Comparison of ENCODE assay signal across 8 cellular contexts in the genomic region with DNA sequence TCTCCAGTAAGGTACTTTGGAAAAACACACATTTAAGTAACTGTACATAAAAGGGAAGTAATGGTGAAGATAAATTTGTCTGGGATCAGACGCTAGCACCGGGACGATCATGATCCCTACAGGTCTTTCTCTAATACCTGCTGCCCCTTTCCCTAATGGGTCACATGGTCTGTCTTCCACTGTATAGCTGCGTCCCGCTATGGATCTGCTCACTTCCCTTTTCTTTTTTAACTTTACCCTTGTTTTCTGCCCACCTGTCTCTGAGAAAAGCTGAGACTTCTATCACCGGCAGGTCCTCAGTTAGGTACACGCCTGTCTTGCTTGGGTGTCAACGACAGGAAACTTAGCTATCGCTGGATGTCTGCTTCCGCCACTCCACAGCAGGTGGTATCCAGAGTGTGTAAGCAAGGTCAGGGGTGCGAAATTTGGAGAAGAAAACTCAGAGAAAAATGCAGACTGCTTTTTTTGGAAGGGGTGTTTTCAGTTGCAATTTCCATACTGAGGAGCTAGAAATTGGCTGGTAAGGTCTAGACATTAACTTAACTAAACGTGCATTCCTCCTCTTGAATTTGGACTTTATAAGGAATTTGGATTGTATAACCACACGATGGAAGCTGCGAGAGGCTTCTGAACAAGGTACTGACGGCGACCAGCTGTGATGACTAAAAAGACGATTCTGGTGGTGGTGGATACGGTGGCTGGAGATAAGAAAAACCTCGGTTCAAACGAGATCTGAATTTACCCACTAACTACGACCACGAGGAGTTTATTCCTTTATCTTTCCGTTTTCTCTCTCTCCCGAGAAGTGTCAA. TPM values are rescaled to one million over a fixed set of nuclear protein-coding genes. Genes with fewer than 3 reads are reported as not detected.
DNase-seq lines count a peak whose midpoint lies in the region; ATAC-seq, FAIRE-seq and TF ChIP-seq lines count a peak whose summit lies in the region.

No MANE protein-coding gene starts in this region.

- POLR2A ChIA-PET in Caco-2 (lab: Charles Lee) = interaction anchor here (0.6 to 0.7 kb wide), 2 partner anchors 33 to 368 kb away, joined by 3 to 5 read pairs; no protein-coding TSS in a partner anchor

- H3K4me1 Mint-ChIP-seq in Caco-2 (ENCODE audit: low read depth, unreplicated experiment) = peaks cover 12% of the 10 kb centered on the region
- H3K4me1 Mint-ChIP-seq in stimulated activated naive CD8-positive, alpha-beta T cell treated with anti-CD3 and anti-CD28 coated beads, Interleukin-15, Interleukin-2, amounts not matched to agents 100 ng/mL and 50 ng/mL, for 24 hours (ENCODE audit: low read depth) = peaks cover 20% of the 10 kb centered on the region

- intact Hi-C loops in Caco-2 (cut with micrococcal nuclease; ENCODE audit: unreplicated experiment) (no loop called here), adrenal gland (cut with DNase I) (no loop called here)

- TF ChIP-seq CTCF in Caco-2 (IDR thresholded peaks at IDR 0.05; ENCODE audit: insufficient read depth in 1 of 2, low read depth in 1 of 2, low read length in 1 of 2, severe bottlenecking in 1 of 2, unreplicated experiment in 1 of 2) (no peak), adrenal gland (IDR thresholded peaks at IDR 0.05) (no peak), keratinocyte (optimal IDR thresholded peaks at IDR 0.05 in 1 of 3, IDR thresholded peaks at IDR 0.05 in 1 of 3, conservative IDR thresholded peaks at IDR 0.05 in 1 of 3; ENCODE audit: extremely low read depth in 1 of 3, insufficient read depth in 2 of 3, low read length in 3 of 3) (no peak)

- H3K27me3 Mint-ChIP-seq in Caco-2 (ENCODE audit: insufficient read depth, unreplicated experiment) = no peaks in the 10 kb centered on the region
- no peaks in the 10 kb centered on the region for H3K27me3 Mint-ChIP-seq in stimulated activated naive CD8-positive, alpha-beta T cell treated with anti-CD3 and anti-CD28 coated beads, Interleukin-15, Interleukin-2, amounts not matched to agents 100 ng/mL and 50 ng/mL, for 24 hours

- H3K36me3 ChIP-seq in Caco-2 (ENCODE audit: control insufficient read depth, insufficient read depth, low read length) (no peaks in the 10 kb centered on the region), adrenal gland (replicated peaks in 1 of 2) (no peaks in the 10 kb centered on the region), keratinocyte (ENCODE audit: control insufficient read depth in 2 of 2, extremely low read depth in 1 of 2, insufficient read depth in 2 of 2, low read length in 2 of 2) (no peaks in the 10 kb centered on the region)

- H3K9me3 Mint-ChIP-seq in Caco-2 (ENCODE audit: unreplicated experiment) = no peaks in the 10 kb centered on the region
- no peaks in the 10 kb centered on the region for H3K9me3 Mint-ChIP-seq in stimulated activated naive CD8-positive, alpha-beta T cell treated with anti-CD3 and anti-CD28 coated beads, Interleukin-15, Interleukin-2, amounts not matched to agents 100 ng/mL and 50 ng/mL, for 24 hours

- H3K36me3 Mint-ChIP-seq in Caco-2 (ENCODE audit: insufficient read depth, unreplicated experiment) = peaks cover 6% of the 10 kb centered on the region
- H3K36me3 Mint-ChIP-seq in stimulated activated naive CD8-positive, alpha-beta T cell treated with anti-CD3 and anti-CD28 coated beads, Interleukin-15, Interleukin-2, amounts not matched to agents 100 ng/mL and 50 ng/mL, for 24 hours (ENCODE audit: low read depth) = peaks cover 3% of the 10 kb centered on the region

- no peak for TF ChIP-seq POLR2A in adrenal gland (IDR thresholded peaks at IDR 0.05)

- H3K27me3 ChIP-seq in Caco-2 (replicated peaks; ENCODE audit: control insufficient read depth, insufficient read depth, low read length) = no peaks in the 10 kb centered on the region
- H3K27me3 ChIP-seq in adrenal gland = no peaks in the 10 kb centered on the region
- H3K27me3 ChIP-seq in keratinocyte (ENCODE audit: control insufficient read depth, extremely low read depth, insufficient read depth, low read length) = no peaks in the 10 kb centered on the region

- BruUV-seq in Caco-2 (replicated peaks; lab: Mats Ljungman, UMichigan) = TSS peak; percentile 77

- no peak overlapping the region for H3K4me3 Mint-ChIP-seq in Caco-2 (ENCODE audit: unreplicated experiment)
- H3K4me3 Mint-ChIP-seq in stimulated activated naive CD8-positive, alpha-beta T cell treated with anti-CD3 and anti-CD28 coated beads, Interleukin-15, Interleukin-2, amounts not matched to agents 100 ng/mL and 50 ng/mL, for 24 hours = peak overlapping the region; percentile 92

- H3K9me3 ChIP-seq in Caco-2 (no peaks in the 10 kb centered on the region), adrenal gland (replicated peaks in 1 of 3) (no peaks in the 10 kb centered on the region), keratinocyte (ENCODE audit: control insufficient read depth, low read depth, low read length) (no peaks in the 10 kb centered on the region)

- H3K9ac ChIP-seq in keratinocyte (ENCODE audit: control insufficient read depth, extremely low read depth, insufficient read depth, low read length) = peak overlapping the region; percentile 79

- H3K4me2 ChIP-seq in keratinocyte (ENCODE audit: control insufficient read depth, extremely low read depth, insufficient read depth, low read depth, low read length) = peak overlapping the region; percentile 80

- FAIRE-seq in keratinocyte (lab: Jason Lieb, UNC) = no peak

- H3K27ac ChIP-seq in adrenal gland (peak overlapping the region in 4 of 5 donors; percentile 94 to 100 (median 98)), keratinocyte (ENCODE audit: control insufficient read depth, insufficient read depth, low read length) (peak overlapping the region; percentile 86)

- DNase-seq in Caco-2 = peak in 1 of 2 experiments; percentile 9
- peak; percentile 64 for DNase-seq in NCI-H748 (lab: John Stamatoyannopoulos, UW; ENCODE audit: unreplicated experiment)
- peak in 2 of 7 donors; percentile 6 to 18 for DNase-seq in adrenal gland
- DNase-seq in keratinocyte (ENCODE audit: low read depth, low spot score) = no peak
- DNase-seq in NK-92 treated with Interleukin-12 subunit alpha and Interleukin-12 subunit beta, amount 100 ng/mL, for 24 hours (lab: John Stamatoyannopoulos, UW) = no peak
- DNase-seq in ureter (ENCODE audit: low spot score) = no peak

- H3K4me3 ChIP-seq in Caco-2 (ENCODE audit: low read depth, low read length) (peak overlapping the region; percentile 48), adrenal gland (peak overlapping the region; percentile 38 to 91 (median 57)), keratinocyte (ENCODE audit: control insufficient read depth in 2 of 3, extremely low read depth in 1 of 3, insufficient read depth in 2 of 3, low read depth in 1 of 3, low read length in 3 of 3) (peak overlapping the region; percentile 72 to 95 (median 87))

- peak overlapping the region; percentile 94 for H2AFZ ChIP-seq in keratinocyte (ENCODE audit: control insufficient read depth, low read length)

- H3K4me1 ChIP-seq in Caco-2 = peaks cover 20% of the 10 kb centered on the region
- peaks cover 14 to 25% of the 10 kb centered on the region in 2 donors for H3K4me1 ChIP-seq in adrenal gland (replicated peaks in 1 of 2)
- H3K4me1 ChIP-seq in keratinocyte (ENCODE audit: control insufficient read depth, extremely low read depth, insufficient read depth, low read length) = peaks cover 25% of the 10 kb centered on the region

- H3K79me2 ChIP-seq in keratinocyte (ENCODE audit: control insufficient read depth, insufficient read depth, low read length) = peaks cover 38% of the 10 kb centered on the region

- H3K9me1 ChIP-seq in keratinocyte (ENCODE audit: control insufficient read depth, extremely low read depth, insufficient read depth, low read length) = no peaks in the 10 kb centered on the region

- dilution Hi-C loops in keratinocyte (cut with MboI; ENCODE audit: extremely low pct_ligation_motif_present, low sequenced_read_pairs) = no loop called here

- peaks cover 4% of the 10 kb centered on the region for H4K20me1 ChIP-seq in keratinocyte (ENCODE audit: control insufficient read depth, extremely low read depth, insufficient read depth, low read length)

- ATAC-seq in GM21576 (IDR thresholded peaks at IDR 0.05; ENCODE audit: unreplicated experiment) = peak; percentile 15

- 19 to 25% (median 20%) methylated on average over 24 of the region's 24 CpGs for WGBS in adrenal gland, 4 donors

- CTCF ChIA-PET in Caco-2 (lab: Charles Lee) = interaction anchor here (0.6 to 1.7 kb wide), 8 partner anchors 45 to 559 kb away, joined by 3 to 4 read pairs (median 4); no protein-coding TSS in a partner anchor

- no peak overlapping the region for H3K27ac Mint-ChIP-seq in Caco-2 (ENCODE audit: unreplicated experiment)
- H3K27ac Mint-ChIP-seq in stimulated activated naive CD8-positive, alpha-beta T cell treated with anti-CD3 and anti-CD28 coated beads, Interleukin-15, Interleukin-2, amounts not matched to agents 100 ng/mL and 50 ng/mL, for 24 hours = peak overlapping the region; percentile 95

RNA-seq across cellular contexts. Expression of a gene that starts 1.1 kb away (rescaled TPM):
- total RNA-seq in Caco-2 (2022) = 30.6 and 33.9 TPM in 2 replicates
- 10 to 100 TPM; 15.4 to 33.7 (median 21.2) TPM for total RNA-seq in adrenal gland
- 10 to 100 TPM in 1 of 3 donors, 1 to 10 TPM in 2; 6.0 to 31.4 (median 8.0) TPM for polyA plus RNA-seq in adrenal gland
- polyA plus RNA-seq in keratinocyte = 13.4 to 18.4 TPM (median 15.8 TPM) in 3 replicates
- polyA plus RNA-seq in keratinocyte (2011; ENCODE audit: low read depth) = 13.0 TPM
- 7.3 and 13.8 TPM in 2 replicates for polyA plus RNA-seq in keratinocyte (2011; cell fraction: cytosol; rRNA removed)
- 21.6 and 29.8 TPM in 2 replicates for polyA plus RNA-seq in keratinocyte (2011; cell fraction: nucleus; rRNA removed)
- polyA plus RNA-seq in keratinocyte (2012; ENCODE audit: low replicate concordance) = 6.5 and 13.9 TPM in 2 replicates
- 12.4 to 43.2 TPM (median 28.5 TPM) in 3 replicates for polyA minus RNA-seq in keratinocyte
- 13.2 TPM for polyA minus RNA-seq in keratinocyte (2011; cell fraction: cytosol; rRNA and poly(A)+ RNA removed)
- 31.8 and 51.5 TPM in 2 replicates for polyA minus RNA-seq in keratinocyte (2011; cell fraction: nucleus; rRNA and poly(A)+ RNA removed)
- total RNA-seq in ureter = 33.2 TPM
